In the genomic region with DNA sequence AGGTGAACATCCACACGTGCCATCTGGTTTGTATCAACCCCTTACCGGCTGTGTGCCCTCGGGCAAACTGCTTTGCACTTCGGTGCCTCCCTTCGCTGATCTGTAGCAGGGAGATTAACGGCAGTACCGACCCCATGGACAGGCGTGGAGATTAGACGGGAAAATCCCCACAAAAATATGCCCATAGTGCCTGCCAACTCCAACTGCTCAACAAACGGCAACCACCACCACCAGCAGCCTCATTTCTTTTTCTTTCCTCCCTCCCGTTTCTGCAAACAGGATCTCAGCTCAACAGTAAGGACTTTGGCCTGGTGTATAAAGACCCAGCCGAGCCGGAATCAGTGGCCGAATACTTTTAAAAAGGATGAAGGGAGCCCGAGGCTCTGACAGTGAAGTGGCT, we compare ENCODE assay signal across 28 cellular contexts. TPM values are rescaled to one million over a fixed set of nuclear protein-coding genes. Genes with fewer than 3 reads are reported as not detected.
DNase-seq lines count a peak whose midpoint lies in the region; ATAC-seq and TF ChIP-seq lines count a peak whose summit lies in the region.
"Had no signal": no experiment of that assay in that cellular context is flagged by ENCODE, and none has a peak within 500 bp of the region (broad histone marks: within the 10 kb centered on the region; RNA-seq: fewer than 3 reads in every experiment).

No MANE protein-coding gene starts in this region.

- H4K91ac ChIP-seq in neuronal stem cell (ENCODE audit: low read depth, low read length, poor library complexity) = no peak overlapping the region

- no peak for TF ChIP-seq CTCF in right lobe of liver (IDR thresholded peaks at IDR 0.05)
- TF ChIP-seq CTCF in uterus (IDR thresholded peaks at IDR 0.05) = no peak

- no peak overlapping the region for H2BK5ac ChIP-seq in neuronal stem cell (ENCODE audit: low read length)

- H3K27ac ChIP-seq in right lobe of liver (peak overlapping the region in 2 of 3 donors; percentile 22 to 78), uterus (peak overlapping the region; percentile 58 to 71), neuronal stem cell (replicated peaks; ENCODE audit: low read length) (no peak overlapping the region)
- H3K27ac ChIP-seq: epithelial cell of prostate, PC-9, testis had no signal

- intact Hi-C loops in right lobe of liver (cut with DNase I) (no loop called here), uterus (cut with DNase I; ENCODE audit: low total_unique reads) (no loop called here)

- H3K4me3 Mint-ChIP-seq in T-helper 17 cell = no peak overlapping the region
- H3K4me3 Mint-ChIP-seq: activated CD8-positive, alpha-beta T cell treated with anti-CD3 and anti-CD28 coated beads for 36 hours; activated naive CD8-positive, alpha-beta T cell treated with anti-CD3 and anti-CD28 coated beads, Interleukin-2, amount 50 U/mL, for 24 hours; CD8-positive, alpha-beta T cell; stimulated activated effector memory CD8-positive, alpha-beta T cell treated with anti-CD3 and anti-CD28 coated beads, Interleukin-12 subunit alpha, Interleukin-12 subunit beta, amount 100 ng/mL, for 72 hours had no signal

- no peak overlapping the region for H3K23ac ChIP-seq in neuronal stem cell (ENCODE audit: low read depth, low read length, poor library complexity)

- H4K8ac ChIP-seq in neuronal stem cell (ENCODE audit: low read depth, low read length) = no peak overlapping the region

- H3K36me3 Mint-ChIP-seq in T-helper 17 cell (ENCODE audit: low read depth) = peaks cover 2% of the 10 kb centered on the region
- H3K36me3 Mint-ChIP-seq: CD8-positive, alpha-beta T cell; naive B cell; stimulated activated effector memory CD8-positive, alpha-beta T cell treated with anti-CD3 and anti-CD28 coated beads, Interleukin-12 subunit alpha, Interleukin-12 subunit beta, amount 100 ng/mL, for 72 hours had no signal

- peaks cover 5% of the 10 kb centered on the region for H3K27me3 Mint-ChIP-seq in T-helper 17 cell
- H3K27me3 Mint-ChIP-seq: naive B cell had no signal

- WGBS in right lobe of liver (ENCODE audit: insufficient coverage, low coverage, low lambda C conversion rate, missing lambda C conversion rate) = 20% methylated on average over 10 of the region's 15 CpGs
- no CpG with 5 or more reads among the region's 15 CpGs for WGBS in neuronal stem cell (ENCODE audit: extremely low coverage in 2 of 2, insufficient read length in 2 of 2, insufficient replicate concordance in 1 of 2), 2 donors

- H3K27ac Mint-ChIP-seq in T-helper 17 cell = peak overlapping the region; percentile 32
- H3K27ac Mint-ChIP-seq: activated CD8-positive, alpha-beta T cell treated with anti-CD3 and anti-CD28 coated beads for 36 hours; activated naive CD8-positive, alpha-beta T cell treated with anti-CD3 and anti-CD28 coated beads, Interleukin-2, amount 50 U/mL, for 24 hours; CD8-positive, alpha-beta T cell; stimulated activated effector memory CD8-positive, alpha-beta T cell treated with anti-CD3 and anti-CD28 coated beads, Interleukin-12 subunit alpha, Interleukin-12 subunit beta, amount 100 ng/mL, for 72 hours had no signal

- no peak for ATAC-seq in T-helper 17 cell
- peak in 2 of 4 donors; percentile 31 to 51 for ATAC-seq in right lobe of liver
- ATAC-seq in GM19467 (IDR thresholded peaks at IDR 0.05; ENCODE audit: unreplicated experiment) = no peak
- ATAC-seq: activated CD4-positive, CD25-positive, alpha-beta regulatory T cell treated with anti-CD3 and anti-CD28 coated beads, Interleukin-2, amount 50 U/mL, for 24 hours; activated CD8-positive, alpha-beta T cell treated with anti-CD3 and anti-CD28 coated beads for 36 hours; activated naive CD8-positive, alpha-beta T cell treated with anti-CD3 and anti-CD28 coated beads, Interleukin-2, amount 50 U/mL, for 24 hours; CD8-positive, alpha-beta T cell; stimulated activated effector memory CD8-positive, alpha-beta T cell treated with anti-CD3 and anti-CD28 coated beads, Interleukin-12 subunit alpha, Interleukin-12 subunit beta, amount 100 ng/mL, for 72 hours had no signal

- H3K9me3 ChIP-seq in T-helper 17 cell (ENCODE audit: control insufficient read depth, low read length, poor library complexity, severe bottlenecking) (no peaks in the 10 kb centered on the region), right lobe of liver (no peaks in the 10 kb centered on the region), uterus (no peaks in the 10 kb centered on the region), neuronal stem cell (replicated peaks in 1 of 2; ENCODE audit: control insufficient read depth in 2 of 2, insufficient read depth in 1 of 2, low read depth in 1 of 2, low read length in 2 of 2) (no peaks in the 10 kb centered on the region)
- H3K9me3 ChIP-seq: testis had no signal

- H2AFZ ChIP-seq in neuronal stem cell (ENCODE audit: low read length) = no peak overlapping the region
- H2AFZ ChIP-seq: PC-9 had no signal

- TF ChIP-seq POLR2A in right lobe of liver (IDR thresholded peaks at IDR 0.05) = no peak
- TF ChIP-seq POLR2A in uterus (IDR thresholded peaks at IDR 0.05) = no peak

- H3K4ac ChIP-seq in neuronal stem cell (ENCODE audit: low read length) = no peak overlapping the region

- DNase-seq in HuH-7.5 (ENCODE audit: low spot score) (peak; percentile 20), T-helper 17 cell (no peak), right lobe of liver (no peak), uterus (no peak), NCI-H2171 treated with DMSO at 0.1 percent for 48 hours (lab: John Stamatoyannopoulos, UW) (no peak), neuronal stem cell (ENCODE audit: low spot score) (no peak)
- DNase-seq: activated CD8-positive, alpha-beta T cell treated with anti-CD3 and anti-CD28 coated beads for 36 hours; activated gamma-delta T cell; activated naive CD8-positive, alpha-beta T cell treated with anti-CD3 and anti-CD28 coated beads, Interleukin-2, amount 50 U/mL, for 24 hours; activated T-cell treated with anti-CD3 and anti-CD28 coated beads for 4 hours; CD8-positive, alpha-beta T cell; effector CD4-positive, alpha-beta T cell; GF-D8; head of caudate nucleus; kidney glomerular epithelial cell; mesenchymal stem cell; naive B cell; NCI-H1092; NCI-H2029 treated with DMSO at 0.1 percent for 48 hours; NCI-H226; PC-9; SHP77 treated with DMSO at 0.1 percent for 48 hours; stimulated activated CD4-positive, alpha-beta T cell treated with anti-CD3 and anti-CD28 coated beads, Interleukin-2, amount 100 ng/mL, for 48 hours; testis had no signal

- H3K27me3 ChIP-seq in right lobe of liver = no peaks in the 10 kb centered on the region
- no peaks in the 10 kb centered on the region for H3K27me3 ChIP-seq in uterus
- H3K27me3 ChIP-seq in neuronal stem cell (ENCODE audit: control insufficient read depth in 3 of 3, insufficient read depth in 3 of 3, low read depth in 1 of 3, low read length in 3 of 3) = no peaks in the 10 kb centered on the region
- H3K27me3 ChIP-seq: testis had no signal

- peaks cover 22% of the 10 kb centered on the region for H3K4me1 Mint-ChIP-seq in T-helper 17 cell

- H3K4me1 ChIP-seq in right lobe of liver = peaks cover 0 to 33% (median 8%) of the 10 kb centered on the region in 4 donors
- H3K4me1 ChIP-seq in uterus = no peaks in the 10 kb centered on the region
- peaks cover 18 to 31% of the 10 kb centered on the region in 2 donors for H3K4me1 ChIP-seq in neuronal stem cell (ENCODE audit: control insufficient read depth in 2 of 2, insufficient read depth in 1 of 2, low read depth in 1 of 2, low read length in 2 of 2)

- H3K9ac ChIP-seq in neuronal stem cell (ENCODE audit: low read depth, low read length, poor library complexity) = no peak overlapping the region

- no peak overlapping the region for H3K14ac ChIP-seq in neuronal stem cell (ENCODE audit: low read length)

- H3K36me3 ChIP-seq in right lobe of liver (no peaks in the 10 kb centered on the region), uterus (no peaks in the 10 kb centered on the region), neuronal stem cell (replicated peaks in 1 of 2; ENCODE audit: control insufficient read depth in 2 of 2, insufficient read depth in 2 of 2, low read length in 2 of 2) (no peaks in the 10 kb centered on the region)

- H2BK15ac ChIP-seq in neuronal stem cell (ENCODE audit: low read length) = no peak overlapping the region

- no peak overlapping the region for H3K18ac ChIP-seq in neuronal stem cell (ENCODE audit: low read length)

- no peak overlapping the region for H3K4me2 ChIP-seq in neuronal stem cell (ENCODE audit: insufficient read depth, low read length, poor library complexity, severe bottlenecking)
- H3K4me2 ChIP-seq: PC-9 had no signal

- H2AK5ac ChIP-seq in neuronal stem cell (ENCODE audit: low read depth, low read length) = no peak overlapping the region

- no peak overlapping the region for H2BK120ac ChIP-seq in neuronal stem cell (ENCODE audit: low read depth, low read length)

- H3K4me3 ChIP-seq in right lobe of liver = no peak overlapping the region
- H3K4me3 ChIP-seq in uterus = no peak overlapping the region
- H3K4me3 ChIP-seq in neuronal stem cell (ENCODE audit: low read length in 2 of 2) = no peak overlapping the region
- H3K4me3 ChIP-seq: PC-9, testis had no signal

- no peak overlapping the region for H2BK12ac ChIP-seq in neuronal stem cell (ENCODE audit: low read length)

- H3K79me1 ChIP-seq in neuronal stem cell (ENCODE audit: low read depth, low read length) = no peaks in the 10 kb centered on the region

RNA-seq across cellular contexts. Expression of gene CHST15, which starts 31.0 kb away (rescaled TPM):
- total RNA-seq in T-helper 17 cell (1 to 10 TPM in 1 of 2 donors, under 1 TPM in 1; 0.26 to 3.3 TPM), right lobe of liver (10 to 100 TPM in 5 of 6 experiments, 1 to 10 TPM in 1; 9.2 to 25.8 (median 11.8) TPM), uterus (10 to 100 TPM in 3 of 4 donors, 1 to 10 TPM in 1; 9.7 to 28.5 (median 17.8) TPM)
- 0.42 TPM for polyA plus RNA-seq in neuronal stem cell (2013, experiment 1 of 2)
- polyA plus RNA-seq in neuronal stem cell (2013, experiment 2 of 2) = 0.43 TPM
